24 cellular contexts compared by ENCODE assay signal in the genomic region with DNA sequence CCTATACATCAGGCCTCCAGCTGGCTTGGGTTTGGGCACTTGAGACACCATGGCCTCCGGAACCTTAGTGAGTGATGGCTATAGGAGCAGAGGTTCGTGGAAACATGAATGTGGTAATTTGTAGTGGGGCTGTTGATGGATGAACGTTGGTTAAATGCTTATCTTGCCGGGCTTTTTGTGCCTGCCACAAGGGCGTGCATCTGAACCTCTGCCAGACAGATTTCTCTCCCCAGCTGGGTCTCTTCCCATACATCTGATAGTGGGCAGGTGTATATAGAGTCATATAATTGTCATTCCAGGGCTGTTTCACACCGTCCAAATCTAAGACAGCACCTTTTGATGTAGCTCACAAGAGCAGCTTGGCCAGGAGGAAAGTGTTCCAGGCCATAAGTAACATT.
"Had no signal": no experiment of that assay in that cellular context is flagged by ENCODE, and none has a peak within 500 bp of the region (broad histone marks: within the 10 kb centered on the region; RNA-seq: fewer than 3 reads in every experiment).

No MANE protein-coding gene starts in this region.

- H3K9me3 ChIP-seq: psoas muscle had no signal

- ATAC-seq: left lung; psoas muscle; sciatic nerve; stimulated activated memory B cell treated with anti-CD40 and anti-IgM and Interleukin-4, amounts not matched to agents 10 μg/mL and 1 μg/mL and 100 μg/mL, for 72 hours; upper lobe of right lung had no signal

- H3K9me3 Mint-ChIP-seq: stimulated activated naive CD8-positive, alpha-beta T cell treated with anti-CD3 and anti-CD28 coated beads, Interleukin-15, Interleukin-2, amounts not matched to agents 100 ng/mL and 50 ng/mL, for 24 hours had no signal

- H3K27me3 ChIP-seq: tibial nerve, upper lobe of right lung had no signal

- H3K4me1 ChIP-seq: left lung, psoas muscle, spleen, tibial nerve, upper lobe of right lung had no signal

- H3K4me3 ChIP-seq: dorsolateral prefrontal cortex, heart right ventricle, left lung, lung, psoas muscle, spleen, tibial nerve, upper lobe of right lung had no signal

- H3K36me3 ChIP-seq: heart right ventricle, left lung, spleen, upper lobe of right lung had no signal

- H3K4me1 Mint-ChIP-seq: nephron had no signal

- H3K36me3 Mint-ChIP-seq: naive B cell; stimulated activated memory B cell treated with anti-CD40 and anti-IgM and Interleukin-4, amounts not matched to agents 10 μg/mL and 1 μg/mL and 100 μg/mL, for 72 hours had no signal

- DNase-seq: cortex of kidney; dorsolateral prefrontal cortex; effector CD8-positive, alpha-beta T cell; foreskin melanocyte; heart right ventricle; hypothalamus; kidney glomerular epithelial cell; left lung; mesenchymal stem cell; midbrain; naive B cell; psoas muscle; retina; spleen; stimulated activated CD4-positive, alpha-beta T cell treated with anti-CD3 and anti-CD28 coated beads, Interleukin-15, amount 100 ng/mL, for 24 hours; stimulated activated CD4-positive, alpha-beta T cell treated with anti-CD3 and anti-CD28 coated beads, Interleukin-1b, Interleukin-23, amount 100 ng/mL, for 48 hours; stimulated activated CD4-positive, alpha-beta T cell treated with anti-CD3 and anti-CD28 coated beads, Interleukin-4, amount 100 ng/mL, for 24 hours; upper lobe of right lung had no signal

- H3K27ac ChIP-seq: dorsolateral prefrontal cortex, left lung, psoas muscle, spleen, upper lobe of right lung had no signal

- H3K27ac Mint-ChIP-seq: naive B cell; nephron; stimulated activated memory B cell treated with anti-CD40 and anti-IgM and Interleukin-4, amounts not matched to agents 10 μg/mL and 1 μg/mL and 100 μg/mL, for 72 hours; stimulated activated naive CD8-positive, alpha-beta T cell treated with anti-CD3 and anti-CD28 coated beads, Interleukin-15, Interleukin-2, amounts not matched to agents 100 ng/mL and 50 ng/mL, for 24 hours had no signal

- H3K4me3 Mint-ChIP-seq: naive B cell; nephron; stimulated activated memory B cell treated with anti-CD40 and anti-IgM and Interleukin-4, amounts not matched to agents 10 μg/mL and 1 μg/mL and 100 μg/mL, for 72 hours; stimulated activated naive CD8-positive, alpha-beta T cell treated with anti-CD3 and anti-CD28 coated beads, Interleukin-15, Interleukin-2, amounts not matched to agents 100 ng/mL and 50 ng/mL, for 24 hours had no signal
